ENCODE assay signal across 9 cellular contexts in genomic region chr3:11847607-11848006, GRCh38. TPM values are rescaled to one million over a fixed set of nuclear protein-coding genes. Genes with fewer than 3 reads are reported as not detected.
DNase-seq lines count a peak whose midpoint lies in the region; ATAC-seq and TF ChIP-seq lines count a peak whose summit lies in the region.
"Had no signal": no experiment of that assay in that cellular context is flagged by ENCODE, and none has a peak within 500 bp of the region (broad histone marks: within the 10 kb centered on the region; RNA-seq: fewer than 3 reads in every experiment).

No MANE protein-coding gene starts in this region.

- peaks cover 12% of the 10 kb centered on the region for H3K4me1 Mint-ChIP-seq in WTC11

- peak; percentile 12 for DNase-seq in activated CD4-positive, alpha-beta T cell treated with anti-CD3 and anti-CD28 coated beads, Interleukin-2, amount 50 U/mL, for 1 hour
- no peak for DNase-seq in activated CD4-positive, alpha-beta T cell treated with anti-CD3 and anti-CD28 coated beads for 4 hours
- no peak for DNase-seq in WTC11 (ENCODE audit: low spot score)
- DNase-seq in stimulated activated naive CD8-positive, alpha-beta T cell treated with anti-CD3 and anti-CD28 coated beads, Interleukin-15, Interleukin-2, amounts not matched to agents 100 U/mL and 50 U/mL, for 24 hours, result peak; percentile 27
- no peak for DNase-seq in superior temporal gyrus (ENCODE audit: extremely low spot score)
- DNase-seq: NCI-H1092 had no signal

- no peak for TF ChIP-seq EP300 in gastroesophageal sphincter (IDR thresholded peaks at IDR 0.05)

- CTCF ChIA-PET in WTC11 (lab: Charles Lee), result interaction anchor here (1.0 to 1.8 kb wide), 5 partner anchors 11 to 287 kb away, joined by 3 to 9 read pairs (median 3); no protein-coding TSS in a partner anchor

- no peaks in the 10 kb centered on the region for H3K9me3 ChIP-seq in gastroesophageal sphincter

- H3K27me3 ChIP-seq in gastroesophageal sphincter, result no peaks in the 10 kb centered on the region

- H3K36me3 Mint-ChIP-seq in WTC11, result peaks cover 13% of the 10 kb centered on the region

- TF ChIP-seq POLR2A in gastroesophageal sphincter (IDR thresholded peaks at IDR 0.05), result no peak

- POLR2A ChIA-PET in WTC11 (lab: Charles Lee), result interaction anchor here (0.5 kb wide), 1 partner anchor 158 kb away, joined by 4 read pairs; no protein-coding TSS in a partner anchor

- H3K4me3 ChIP-seq in gastroesophageal sphincter, result no peak overlapping the region

- peaks cover 0 to 19% of the 10 kb centered on the region in 2 donors for H3K36me3 ChIP-seq in gastroesophageal sphincter

- no peak overlapping the region for H3K27ac Mint-ChIP-seq in WTC11

- H3K9me3 Mint-ChIP-seq in WTC11, result no peaks in the 10 kb centered on the region

- TF ChIP-seq CTCF in WTC11 (IDR thresholded peaks at IDR 0.05) (no peak), gastroesophageal sphincter (IDR thresholded peaks at IDR 0.05) (no peak)

- 0 out of 2 replicates have a peak, but pooled peaks have one; percentile 8 for ATAC-seq in WTC11
- no peak for ATAC-seq in gastroesophageal sphincter
- no peak for ATAC-seq in stimulated activated naive CD8-positive, alpha-beta T cell treated with anti-CD3 and anti-CD28 coated beads, Interleukin-15, Interleukin-2, amounts not matched to agents 100 U/mL and 50 U/mL, for 24 hours
- no peak for ATAC-seq in HG02938 (IDR thresholded peaks at IDR 0.05; ENCODE audit: unreplicated experiment)
- no peak for ATAC-seq in GM21825 (IDR thresholded peaks at IDR 0.05; ENCODE audit: unreplicated experiment)

- peak overlapping the region; percentile 47 to 92 (median 85) for H3K27ac ChIP-seq in gastroesophageal sphincter

- H3K4me3 Mint-ChIP-seq in WTC11, result peak overlapping the region; percentile 97

- peaks cover 31% of the 10 kb centered on the region for H3K27me3 Mint-ChIP-seq in WTC11 (ENCODE audit: low read depth)

- 100% methylated on average over 1 of the region's 1 CpG; no CpG with 5 or more reads in 1 of the 2 donors for WGBS in gastroesophageal sphincter (ENCODE audit: low coverage in 1 of 2), 2 donors

- H3K4me1 ChIP-seq in gastroesophageal sphincter, result peaks cover 0 to 32% (median 6%) of the 10 kb centered on the region in 3 donors

TF ChIP-seq in WTC11, 78 proteins besides CTCF, POLR2A, EP300 and RAD21:
- TF ChIP-seq FOXK1 (CRISPR knock-in tag; IDR thresholded peaks at IDR 0.05) (no peak), EMX1 (CRISPR knock-in tag; IDR thresholded peaks at IDR 0.05) (no peak)

RNA-seq across cellular contexts. Expression of gene TAMM41, which starts 0.9 kb away (rescaled TPM):
- total RNA-seq in WTC11 (2021) (23.0 to 31.3 TPM (median 26.8 TPM) in 3 replicates), gastroesophageal sphincter (10 to 100 TPM in 1 of 4 donors, 1 to 10 TPM in 3; 3.6 to 26.8 (median 6.5) TPM)

Comparison
In these comparisons a context has a peak if more than half of its experiments do, and no peak if none do; other contexts are left out.
1. DNase-seq: peak in activated CD4-positive, alpha-beta T cell treated with anti-CD3 and anti-CD28 coated beads, Interleukin-2, amount 50 U/mL, for 1 hour (single experiment) and stimulated activated naive CD8-positive, alpha-beta T cell treated with anti-CD3 and anti-CD28 coated beads, Interleukin-15, Interleukin-2, amounts not matched to agents 100 U/mL and 50 U/mL, for 24 hours (single experiment); none in activated CD4-positive, alpha-beta T cell treated with anti-CD3 and anti-CD28 coated beads for 4 hours (0 of 2), WTC11 (single experiment) and superior temporal gyrus (single experiment).